In genomic region chr14:72563676-72564075, GRCh38 we compare ENCODE assay signal across 20 cellular contexts.
DNase-seq lines count a peak whose midpoint lies in the region; ATAC-seq and TF ChIP-seq lines count a peak whose summit lies in the region.
"Had no signal": no experiment of that assay in that cellular context is flagged by ENCODE, and none has a peak within 500 bp of the region (broad histone marks: within the 10 kb centered on the region; RNA-seq: fewer than 3 reads in every experiment).

No MANE protein-coding gene starts in this region.

- H3K9me1 ChIP-seq in IMR-90 (ENCODE audit: insufficient read depth, low read length), result no peaks in the 10 kb centered on the region

- H4K8ac ChIP-seq in IMR-90 (ENCODE audit: low read depth in 2 of 2, low read length in 2 of 2), result no peak overlapping the region

- H3K9me3 ChIP-seq in IMR-90 (ENCODE audit: control insufficient read depth, insufficient read depth, low read length) (no peaks in the 10 kb centered on the region), prostate gland (no peaks in the 10 kb centered on the region)
- H3K9me3 ChIP-seq: A549, Caco-2, SJSA1 had no signal

- no peak overlapping the region for H3K14ac ChIP-seq in IMR-90 (replicated peaks; ENCODE audit: low read depth, low read length)

- no peak overlapping the region for H3K18ac ChIP-seq in IMR-90 (ENCODE audit: low read depth, low read length)

- no peak overlapping the region for H4K91ac ChIP-seq in IMR-90 (ENCODE audit: insufficient read depth, low read depth, low read length)

- H3K9me3 Mint-ChIP-seq in memory B cell, result no peaks in the 10 kb centered on the region
- H3K9me3 Mint-ChIP-seq in stimulated activated memory B cell treated with anti-CD40 and anti-IgM and Interleukin-4, amounts not matched to agents 10 μg/mL and 1 μg/mL and 100 μg/mL, for 72 hours, result no peaks in the 10 kb centered on the region
- H3K9me3 Mint-ChIP-seq in activated CD4-positive, alpha-beta memory T cell treated with anti-CD3 and anti-CD28 coated beads for 36 hours, result no peaks in the 10 kb centered on the region
- H3K9me3 Mint-ChIP-seq: CD4-positive, alpha-beta memory T cell had no signal

- no peak overlapping the region for H2BK120ac ChIP-seq in IMR-90 (ENCODE audit: low read depth, low read length)

- BruUV-seq in IMR-90 (replicated peaks; lab: Mats Ljungman, UMichigan), result no TSS peak

- H2AFZ ChIP-seq in IMR-90 (replicated peaks; ENCODE audit: low read length, poor library complexity), result peak overlapping the region; percentile 4

- TF ChIP-seq RAD21 in IMR-90 (IDR thresholded peaks at IDR 0.05; ENCODE audit: low read length), result no peak

- no peak overlapping the region for H2AK9ac ChIP-seq in IMR-90 (replicated peaks; ENCODE audit: low read depth, low read length, poor library complexity)

- H3K27ac ChIP-seq in IMR-90 (ENCODE audit: insufficient read depth, low read length) (no peak overlapping the region), prostate gland (no peak overlapping the region)
- H3K27ac ChIP-seq: A549, SJSA1 had no signal

- H3K36me3 ChIP-seq in IMR-90 (ENCODE audit: control insufficient read depth, insufficient read depth, low read length) (no peaks in the 10 kb centered on the region), prostate gland (no peaks in the 10 kb centered on the region)
- H3K36me3 ChIP-seq: SJSA1 had no signal

- no peak overlapping the region for H2BK20ac ChIP-seq in IMR-90 (ENCODE audit: low read depth, low read length)

- TF ChIP-seq CTCF in IMR-90 (conservative IDR thresholded peaks at IDR 0.05; ENCODE audit: low read depth, low read length) (no peak), prostate gland (IDR thresholded peaks at IDR 0.05) (no peak)

- H3K23ac ChIP-seq in IMR-90 (ENCODE audit: low read depth, low read length), result no peak overlapping the region

- H4K5ac ChIP-seq in IMR-90 (ENCODE audit: low read depth, low read length), result no peak overlapping the region

- no peak for TF ChIP-seq POLR2A in IMR-90 (IDR thresholded peaks at IDR 0.05; ENCODE audit: low read depth, low read length)
- no peak for TF ChIP-seq POLR2A in prostate gland (IDR thresholded peaks at IDR 0.05)

- H3K27ac Mint-ChIP-seq in memory B cell, result no peak overlapping the region
- peak overlapping the region; percentile 35 for H3K27ac Mint-ChIP-seq in stimulated activated memory B cell treated with anti-CD40 and anti-IgM and Interleukin-4, amounts not matched to agents 10 μg/mL and 1 μg/mL and 100 μg/mL, for 72 hours
- H3K27ac Mint-ChIP-seq in activated CD4-positive, alpha-beta memory T cell treated with anti-CD3 and anti-CD28 coated beads for 36 hours, result no peak overlapping the region
- H3K27ac Mint-ChIP-seq: CD4-positive, alpha-beta memory T cell had no signal

- in situ Hi-C loops in IMR-90 (cut with MboI; ENCODE audit: low sequenced_read_pairs), result no loop called here

- CTCF ChIA-PET in IMR-90 (lab: Yijun Ruan, JAX), result no interaction called here
- CTCF ChIA-PET in activated CD4-positive, alpha-beta memory T cell treated with anti-CD3 and anti-CD28 coated beads for 36 hours (lab: Charles Lee), result no interaction called here

- H3K4me3 Mint-ChIP-seq in memory B cell, result peak overlapping the region; percentile 31
- no peak overlapping the region for H3K4me3 Mint-ChIP-seq in stimulated activated memory B cell treated with anti-CD40 and anti-IgM and Interleukin-4, amounts not matched to agents 10 μg/mL and 1 μg/mL and 100 μg/mL, for 72 hours
- no peak overlapping the region for H3K4me3 Mint-ChIP-seq in activated CD4-positive, alpha-beta memory T cell treated with anti-CD3 and anti-CD28 coated beads for 36 hours
- H3K4me3 Mint-ChIP-seq: CD4-positive, alpha-beta memory T cell had no signal

- no peaks in the 10 kb centered on the region for H3K79me1 ChIP-seq in IMR-90 (ENCODE audit: low read depth in 1 of 2, low read length in 2 of 2)

- H3K27me3 ChIP-seq in IMR-90 (ENCODE audit: control insufficient read depth, insufficient read depth, low read length), result no peaks in the 10 kb centered on the region
- H3K27me3 ChIP-seq in prostate gland (replicated peaks; ENCODE audit: insufficient read depth), result no peaks in the 10 kb centered on the region
- H3K27me3 ChIP-seq: SJSA1 had no signal

- peaks cover 35% of the 10 kb centered on the region for H3K4me1 Mint-ChIP-seq in memory B cell
- peaks cover 39% of the 10 kb centered on the region for H3K4me1 Mint-ChIP-seq in stimulated activated memory B cell treated with anti-CD40 and anti-IgM and Interleukin-4, amounts not matched to agents 10 μg/mL and 1 μg/mL and 100 μg/mL, for 72 hours
- H3K4me1 Mint-ChIP-seq in activated CD4-positive, alpha-beta memory T cell treated with anti-CD3 and anti-CD28 coated beads for 36 hours (ENCODE audit: low read depth), result no peaks in the 10 kb centered on the region

- no peak overlapping the region for H3K56ac ChIP-seq in IMR-90 (ENCODE audit: extremely low read depth, insufficient read depth, low read length)

- ATAC-seq in IMR-90 (ENCODE audit: low read depth), result no peak
- peak; percentile 79 for ATAC-seq in memory B cell (ENCODE audit: low read depth)
- peak; percentile 58 for ATAC-seq in stimulated activated memory B cell treated with anti-CD40 and anti-IgM and Interleukin-4, amounts not matched to agents 10 μg/mL and 1 μg/mL and 100 μg/mL, for 72 hours
- ATAC-seq in HG03460 (IDR thresholded peaks at IDR 0.05; ENCODE audit: unreplicated experiment), result no peak
- ATAC-seq: A549 had no signal

- POLR2A ChIA-PET in IMR-90 (lab: Charles Lee; ENCODE audit: unreplicated experiment), result no interaction called here
- POLR2A ChIA-PET in activated CD4-positive, alpha-beta memory T cell treated with anti-CD3 and anti-CD28 coated beads for 36 hours (lab: Charles Lee), result no interaction called here

- no peak overlapping the region for H2BK15ac ChIP-seq in IMR-90 (ENCODE audit: low read depth, low read length)

- H3K4me2 ChIP-seq in IMR-90 (ENCODE audit: low read depth, low read length), result no peak overlapping the region
- H3K4me2 ChIP-seq: A549 had no signal

- intact Hi-C loops in IMR-90 (cut with micrococcal nuclease), result no loop called here
- intact Hi-C loops in activated CD4-positive, alpha-beta memory T cell treated with anti-CD3 and anti-CD28 coated beads for 36 hours (cut with micrococcal nuclease), result no loop called here
- intact Hi-C loops in prostate gland (cut with DNase I), result no loop called here

- H2AK5ac ChIP-seq in IMR-90 (ENCODE audit: low read depth, low read length), result no peak overlapping the region

- DNase-seq in IMR-90 (no peak), NCI-H2171 (lab: John Stamatoyannopoulos, UW) (peak; percentile 47), memory B cell (ENCODE audit: low spot score in 2 of 2) (no peak), prostate gland (ENCODE audit: low spot score) (no peak)
- no peak for DNase-seq in activated CD4-positive, CD25-positive, alpha-beta regulatory T cell (lab: John Stamatoyannopoulos, UW)
- DNase-seq in activated CD4-positive, alpha-beta memory T cell treated with anti-CD3 and anti-CD28 coated beads for 36 hours, result no peak
- DNase-seq: Caco-2; CD4-positive, alpha-beta memory T cell; GDM1; KBM-7; NCI-H1092 treated with DMSO at 0.1 percent for 48 hours; NCI-H146; NCI-H2081; NCI-H446; NCI-H526; OCI-M1 had no signal

- dilution Hi-C loops in IMR-90 (cut with HindIII; ENCODE audit: low sequenced_read_pairs, unreplicated experiment), result no loop called here

- no peak overlapping the region for H3K4ac ChIP-seq in IMR-90 (ENCODE audit: low read depth, low read length)

- H3K4me3 ChIP-seq in IMR-90 (ENCODE audit: insufficient read depth, low read depth, low read length) (no peak overlapping the region), prostate gland (no peak overlapping the region)
- H3K4me3 ChIP-seq: A549, SJSA1 had no signal

- H3K36me3 Mint-ChIP-seq in memory B cell, result no peaks in the 10 kb centered on the region
- no peaks in the 10 kb centered on the region for H3K36me3 Mint-ChIP-seq in stimulated activated memory B cell treated with anti-CD40 and anti-IgM and Interleukin-4, amounts not matched to agents 10 μg/mL and 1 μg/mL and 100 μg/mL, for 72 hours
- no peaks in the 10 kb centered on the region for H3K36me3 Mint-ChIP-seq in activated CD4-positive, alpha-beta memory T cell treated with anti-CD3 and anti-CD28 coated beads for 36 hours
- H3K36me3 Mint-ChIP-seq: CD4-positive, alpha-beta memory T cell had no signal

- H3K4me1 ChIP-seq in IMR-90 (ENCODE audit: control insufficient read depth, insufficient read depth, low read length) (no peaks in the 10 kb centered on the region; the same call in 1 of the 2 replicates), prostate gland (replicated peaks) (no peaks in the 10 kb centered on the region)
- H3K4me1 ChIP-seq: A549, Caco-2 had no signal

- peaks cover 1% of the 10 kb centered on the region for H3K27me3 Mint-ChIP-seq in memory B cell
- no peaks in the 10 kb centered on the region for H3K27me3 Mint-ChIP-seq in stimulated activated memory B cell treated with anti-CD40 and anti-IgM and Interleukin-4, amounts not matched to agents 10 μg/mL and 1 μg/mL and 100 μg/mL, for 72 hours
- H3K27me3 Mint-ChIP-seq in activated CD4-positive, alpha-beta memory T cell treated with anti-CD3 and anti-CD28 coated beads for 36 hours, result no peaks in the 10 kb centered on the region
- H3K27me3 Mint-ChIP-seq: CD4-positive, alpha-beta memory T cell had no signal

- H4K20me1 ChIP-seq in IMR-90 (ENCODE audit: insufficient read depth, low read length), result no peaks in the 10 kb centered on the region

- H3K9ac ChIP-seq in IMR-90 (ENCODE audit: low read depth, low read length), result no peak overlapping the region

- H2BK5ac ChIP-seq in IMR-90 (ENCODE audit: low read depth, low read length, poor library complexity, severe bottlenecking), result no peak overlapping the region

- 60% methylated on average over 1 of the region's 7 CpGs; no CpG with 5 or more reads in 1 of the 2 experiments for WGBS in IMR-90 (ENCODE audit: extremely low coverage in 2 of 2, insufficient read length in 1 of 2), 2 experiments
- WGBS in prostate gland, result 90% methylated on average over 7 of the region's 7 CpGs

TF ChIP-seq in IMR-90, 13 proteins besides CTCF, POLR2A, EP300 and RAD21 (continues in another document):
- TF ChIP-seq BHLHE40 (IDR thresholded peaks at IDR 0.05; ENCODE audit: low read depth, low read length) (no peak), FOS (IDR thresholded peaks at IDR 0.05; ENCODE audit: low read depth, low read length) (no peak), MXI1 (IDR thresholded peaks at IDR 0.05; ENCODE audit: borderline replicate concordance, low read depth, low read length) (no peak), CHD1 (IDR thresholded peaks at IDR 0.05; ENCODE audit: low read depth, low read length) (no peak), USF2 (IDR thresholded peaks at IDR 0.05; ENCODE audit: low read depth, low read length) (no peak), NFE2L2 (IDR thresholded peaks at IDR 0.05; ENCODE audit: low read depth, low read length) (no peak), SMC3 (IDR thresholded peaks at IDR 0.05; ENCODE audit: low read depth, low read length) (no peak)

Comparison
In these comparisons a context has a peak if more than half of its experiments do, and no peak if none do; other contexts are left out.
1. ATAC-seq: peak in memory B cell (single experiment) and stimulated activated memory B cell treated with anti-CD40 and anti-IgM and Interleukin-4, amounts not matched to agents 10 μg/mL and 1 μg/mL and 100 μg/mL, for 72 hours (single experiment); none in IMR-90 (single experiment) and HG03460 (single experiment).